8 cellular contexts compared by ENCODE assay signal in the genomic region with DNA sequence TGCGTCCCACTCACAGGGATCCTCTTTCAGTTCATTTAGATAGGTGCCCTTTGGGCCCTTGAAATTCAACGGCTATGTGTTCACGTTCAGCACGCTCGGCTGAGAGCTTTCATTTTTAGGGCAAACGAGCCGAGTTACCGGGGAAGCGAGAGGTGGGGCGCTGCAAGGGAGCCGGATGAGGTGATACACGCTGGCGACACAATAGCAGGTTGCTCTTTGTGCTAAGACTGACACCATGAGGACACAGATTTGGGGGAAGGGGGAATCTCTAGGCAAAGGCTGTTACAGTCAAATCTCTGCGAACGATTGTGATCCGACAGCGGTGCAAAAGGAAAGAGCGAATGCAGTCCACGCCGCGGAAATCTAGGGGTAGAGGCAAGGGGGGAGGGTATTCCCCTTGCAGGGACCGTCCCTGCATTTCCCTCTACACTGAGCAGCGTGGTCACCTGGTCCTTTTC. TPM values are rescaled to one million over a fixed set of nuclear protein-coding genes. Genes with fewer than 3 reads are reported as not detected.
DNase-seq lines count a peak whose midpoint lies in the region; ATAC-seq and TF ChIP-seq lines count a peak whose summit lies in the region.

No MANE protein-coding gene starts in this region.

- peaks cover 25 to 39% (median 36%) of the 10 kb centered on the region in 7 donors for H3K4me1 Mint-ChIP-seq in naive thymus-derived CD4-positive, alpha-beta T cell

- H3K9ac ChIP-seq in duodenal mucosa (ENCODE audit: low read depth in 1 of 2, low read length in 2 of 2), result peak overlapping the region; percentile 86 to 98

- H3K27me3 ChIP-seq in BJ (ENCODE audit: control insufficient read depth, insufficient read depth, low read length) (no peaks in the 10 kb centered on the region), duodenal mucosa (ENCODE audit: control insufficient read depth in 1 of 2, insufficient read depth in 2 of 2, low read length in 2 of 2) (no peaks in the 10 kb centered on the region)
- H3K27me3 ChIP-seq in naive thymus-derived CD4-positive, alpha-beta T cell (ENCODE audit: control insufficient read depth in 2 of 2, insufficient read depth in 2 of 2, low read length in 2 of 2), result no peaks in the 10 kb centered on the region

- H3K36me3 ChIP-seq in BJ (ENCODE audit: control insufficient read depth, insufficient read depth, low read length), result no peaks in the 10 kb centered on the region
- H3K36me3 ChIP-seq in duodenal mucosa (ENCODE audit: control insufficient read depth in 1 of 2, insufficient read depth in 2 of 2, low read length in 2 of 2), result no peaks in the 10 kb centered on the region
- H3K36me3 ChIP-seq in naive thymus-derived CD4-positive, alpha-beta T cell (ENCODE audit: control insufficient read depth in 2 of 3, insufficient read depth in 3 of 3, low read length in 3 of 3), result peaks cover 0 to 10% (median 0%) of the 10 kb centered on the region in 3 experiments

- ATAC-seq in GM18868 (IDR thresholded peaks at IDR 0.05; ENCODE audit: unreplicated experiment), result peak; percentile 3
- ATAC-seq in HG03108 (IDR thresholded peaks at IDR 0.05; ENCODE audit: unreplicated experiment), result peak; percentile 4
- ATAC-seq in naive thymus-derived CD4-positive, alpha-beta T cell, result peak; percentile 50

- H3K36me3 Mint-ChIP-seq in naive thymus-derived CD4-positive, alpha-beta T cell, result peaks cover 0 to 17% (median 4%) of the 10 kb centered on the region in 5 donors

- H3K4me3 ChIP-seq in BJ (ENCODE audit: low read depth, low read length) (peak overlapping the region; percentile 84), duodenal mucosa (ENCODE audit: low read depth in 1 of 2, low read length in 2 of 2) (peak overlapping the region; percentile 93 to 97)
- peak overlapping the region; percentile 90 for H3K4me3 ChIP-seq in naive thymus-derived CD4-positive, alpha-beta T cell (ENCODE audit: low read length)

- H3K4me1 ChIP-seq in duodenal mucosa (ENCODE audit: control insufficient read depth in 1 of 2, insufficient read depth in 2 of 2, low read length in 2 of 2), result peaks cover 16 to 18% of the 10 kb centered on the region in 2 donors
- peaks cover 6 to 16% of the 10 kb centered on the region in 2 donors for H3K4me1 ChIP-seq in naive thymus-derived CD4-positive, alpha-beta T cell (ENCODE audit: control insufficient read depth in 2 of 2, insufficient read depth in 2 of 2, low read length in 2 of 2)

- peak overlapping the region; percentile 91 to 100 (median 96) for H3K4me3 Mint-ChIP-seq in naive thymus-derived CD4-positive, alpha-beta T cell

- CTCF ChIA-PET in BJ (lab: Yijun Ruan, JAX), result interaction anchor here (1.0 to 6.3 kb wide), 6 partner anchors 12 to 692 kb away, joined by 3 to 45 read pairs (median 6); no protein-coding TSS in a partner anchor
- CTCF ChIA-PET in naive thymus-derived CD4-positive, alpha-beta T cell (lab: Charles Lee), result interaction anchor here (0.5 to 8.4 kb wide), 9 partner anchors 12 to 530 kb away, joined by 3 to 108 read pairs (median 5); a partner anchor contains a TSS

- no peaks in the 10 kb centered on the region for H3K27me3 Mint-ChIP-seq in naive thymus-derived CD4-positive, alpha-beta T cell

- POLR2A ChIA-PET in BJ (lab: Charles Lee), result interaction anchor here (0.6 to 1.2 kb wide), 3 partner anchors 11 to 323 kb away, joined by 3 read pairs; no protein-coding TSS in a partner anchor
- POLR2A ChIA-PET in naive thymus-derived CD4-positive, alpha-beta T cell (lab: Charles Lee), result interaction anchor here (0.5 to 6.5 kb wide), 40 partner anchors 9 to 1781 kb away, joined by 3 to 104 read pairs (median 5); a partner anchor contains a TSS

- TF ChIP-seq CTCF in BJ (IDR thresholded peaks at IDR 0.05; ENCODE audit: insufficient read depth, low read depth, low read length), result 0 out of 2 replicates have a peak, but pooled peaks have one; percentile 3

- H3K27ac Mint-ChIP-seq in naive thymus-derived CD4-positive, alpha-beta T cell, result peak overlapping the region; percentile 90 to 99 (median 97)

- H3K9me3 ChIP-seq in duodenal mucosa (ENCODE audit: control insufficient read depth in 1 of 2, low read length in 2 of 2), result peaks cover 0 to 1% of the 10 kb centered on the region in 2 donors
- no peaks in the 10 kb centered on the region for H3K9me3 ChIP-seq in naive thymus-derived CD4-positive, alpha-beta T cell (ENCODE audit: control insufficient read depth in 2 of 3, low read length in 3 of 3)

- DNase-seq in BJ (ENCODE audit: low read depth) (no peak), T follicular helper cell (ENCODE audit: low read depth) (peak; percentile 65), SIG-M5 (lab: John Stamatoyannopoulos, UW) (no peak), inferior parietal cortex (ENCODE audit: extremely low spot score) (no peak)
- DNase-seq in naive thymus-derived CD4-positive, alpha-beta T cell, result peak in 3 of 9 donors; percentile 78 to 87 (median 87)

- peaks cover 0 to 10% (median 0%) of the 10 kb centered on the region in 11 donors for H3K9me3 Mint-ChIP-seq in naive thymus-derived CD4-positive, alpha-beta T cell

- peak overlapping the region; percentile 93 for H3K27ac ChIP-seq in duodenal mucosa (ENCODE audit: low read depth, low read length)
- peak overlapping the region; percentile 75 for H3K27ac ChIP-seq in naive thymus-derived CD4-positive, alpha-beta T cell (ENCODE audit: low read depth, low read length)

- intact Hi-C loops in naive thymus-derived CD4-positive, alpha-beta T cell (cut with micrococcal nuclease), result loop anchor here (1.0 to 10.0 kb wide), 29 partner anchors 9 to 1552 kb away; a partner anchor contains a TSS

RNA-seq across cellular contexts. Expression of a gene that starts 0.7 kb away (rescaled TPM):
- 0.42 and 0.44 TPM in 2 replicates for polyA plus RNA-seq in BJ (2011; rRNA removed)
- 0.47 and 0.57 TPM in 2 replicates for polyA minus RNA-seq in BJ (2011; rRNA and poly(A)+ RNA removed)
- 1 to 10 TPM in 2 of 5 experiments, under 1 TPM in 3; 0.32 to 1.6 (median 0.85) TPM for total RNA-seq in naive thymus-derived CD4-positive, alpha-beta T cell
- polyA plus RNA-seq in naive thymus-derived CD4-positive, alpha-beta T cell, result under 1 TPM in 1 of 2 donors, not detected in 1; 0.25 TPM

RNA-seq across cellular contexts. Expression of a gene that starts 0.8 kb away (rescaled TPM):
- 29.6 and 66.9 TPM in 2 replicates for polyA plus RNA-seq in BJ (2011; rRNA removed)
- 55.7 and 87.5 TPM in 2 replicates for polyA minus RNA-seq in BJ (2011; rRNA and poly(A)+ RNA removed)
- 100 to 1,000 TPM in 1 of 5 experiments, 10 to 100 TPM in 4; 85.9 to 109 (median 93.5) TPM for total RNA-seq in naive thymus-derived CD4-positive, alpha-beta T cell
- polyA plus RNA-seq in naive thymus-derived CD4-positive, alpha-beta T cell, result 10 to 100 TPM; 24.0 to 32.7 TPM

RNA-seq across cellular contexts. Expression of a gene that starts 44.6 kb away (rescaled TPM):
- 13.7 and 36.1 TPM in 2 replicates for polyA plus RNA-seq in BJ (2011; rRNA removed)
- polyA minus RNA-seq in BJ (2011; rRNA and poly(A)+ RNA removed), result 11.1 and 12.3 TPM in 2 replicates
- total RNA-seq in naive thymus-derived CD4-positive, alpha-beta T cell, result 10 to 100 TPM; 33.5 to 53.4 (median 46.1) TPM
- polyA plus RNA-seq in naive thymus-derived CD4-positive, alpha-beta T cell, result 10 to 100 TPM; 34.5 to 38.4 TPM
